34 cellular contexts compared by ENCODE assay signal in genomic region chr2:80711915-80712314, GRCh38.
"Had no signal": no experiment of that assay in that cellular context is flagged by ENCODE, and none has a peak within 500 bp of the region (broad histone marks: within the 10 kb centered on the region; RNA-seq: fewer than 3 reads in every experiment).

No MANE protein-coding gene starts in this region.

- H3K9me3 ChIP-seq: adrenal gland, body of pancreas, breast epithelium had no signal

- ATAC-seq: activated CD8-positive, alpha-beta T cell treated with anti-CD3 and anti-CD28 coated beads for 36 hours; activated naive CD4-positive, alpha-beta T cell treated with anti-CD3 and anti-CD28 coated beads, Interleukin-2, amount 50 U/mL, for 72 hours; activated T-cell treated with anti-CD3 and anti-CD28 coated beads, Interleukin-2, amount 50 U/mL, for 4 hours; activated T-cell treated with anti-CD3 and anti-CD28 coated beads, Interleukin-2, amount 50 U/mL, for 72 hours; activated T-helper 17 cell treated with anti-CD3 and anti-CD28 coated beads, Interleukin-2, amount 50 U/mL, for 72 hours; body of pancreas had no signal

- DNase-seq: activated B cell treated with CpG ODN at 0.5 μM for 24 hours; activated CD4-positive, alpha-beta memory T cell treated with anti-CD3 and anti-CD28 coated beads for 36 hours; activated CD4-positive, alpha-beta T cell treated with anti-CD3 and anti-CD28 coated beads for 4 hours; activated CD4-positive, alpha-beta T cell treated with anti-CD3 and anti-CD28 coated beads, Interleukin-2, amount 10 ng/mL, durations not matched to agents 24 days and 14 days; activated CD4-positive, alpha-beta T cell treated with anti-CD3 and anti-CD28 coated beads, Interleukin-2, amount 50 U/mL, for 1 hour; activated CD4-positive, alpha-beta T cell treated with anti-CD3 and anti-CD28 coated beads, Interleukin-2, amount 50 U/mL, for 4 hours; activated CD4-positive, CD25-positive, alpha-beta regulatory T cell treated with anti-CD3 and anti-CD28 coated beads, Interleukin-2, amount 50 U/mL, for 72 hours; activated CD8-positive, alpha-beta memory T cell treated with anti-CD3 and anti-CD28 coated beads, Interleukin-2, amount 50 U/mL, for 4 hours; activated CD8-positive, alpha-beta T cell treated with anti-CD3 and anti-CD28 coated beads for 36 hours; activated effector memory CD4-positive, alpha-beta T cell treated with anti-CD3 and anti-CD28 coated beads, Interleukin-2, amount 50 U/mL, for 16 hours; activated gamma-delta T cell treated with Interleukin-2 at 50 U/mL for 16 hours; activated naive CD4-positive, alpha-beta T cell; activated naive CD4-positive, alpha-beta T cell treated with anti-CD3 and anti-CD28 coated beads for 36 hours; activated naive CD4-positive, alpha-beta T cell treated with anti-CD3 and anti-CD28 coated beads, Interleukin-2, amount 50 U/mL, for 16 hours; activated naive CD8-positive, alpha-beta T cell treated with anti-CD3 and anti-CD28 coated beads for 36 hours; activated T-cell treated with anti-CD3 and anti-CD28 coated beads for 4 hours; activated T-cell treated with anti-CD3 and anti-CD28 coated beads, Interleukin-2, amount 50 U/mL, for 1 hour; activated T-cell treated with anti-CD3 and anti-CD28 coated beads, Interleukin-2, amount 50 U/mL, for 4 hours; activated T-cell treated with anti-CD3 and anti-CD28 coated beads, Interleukin-2, amount 50 U/mL, for 72 hours; adrenal gland; amniotic stem cell; aorta; body of pancreas; brain microvascular endothelial cell; central memory CD4-positive, alpha-beta T cell; T-helper 1 cell; T-helper 2 cell; T-helper 9 cell had no signal

- H3K27me3 ChIP-seq: adrenal gland, body of pancreas, brain microvascular endothelial cell, breast epithelium had no signal

- H3K4me1 ChIP-seq: adrenal gland, body of pancreas, breast epithelium had no signal

- FAIRE-seq: astrocyte, TTC549 had no signal

- H3K4me3 ChIP-seq: adrenal gland, body of pancreas, breast epithelium had no signal

- H3K36me3 ChIP-seq: adrenal gland, brain microvascular endothelial cell, breast epithelium had no signal

- H3K27ac ChIP-seq: adrenal gland, body of pancreas, brain microvascular endothelial cell, breast epithelium, VCaP had no signal
